15 cellular contexts compared by ENCODE assay signal in the genomic region with DNA sequence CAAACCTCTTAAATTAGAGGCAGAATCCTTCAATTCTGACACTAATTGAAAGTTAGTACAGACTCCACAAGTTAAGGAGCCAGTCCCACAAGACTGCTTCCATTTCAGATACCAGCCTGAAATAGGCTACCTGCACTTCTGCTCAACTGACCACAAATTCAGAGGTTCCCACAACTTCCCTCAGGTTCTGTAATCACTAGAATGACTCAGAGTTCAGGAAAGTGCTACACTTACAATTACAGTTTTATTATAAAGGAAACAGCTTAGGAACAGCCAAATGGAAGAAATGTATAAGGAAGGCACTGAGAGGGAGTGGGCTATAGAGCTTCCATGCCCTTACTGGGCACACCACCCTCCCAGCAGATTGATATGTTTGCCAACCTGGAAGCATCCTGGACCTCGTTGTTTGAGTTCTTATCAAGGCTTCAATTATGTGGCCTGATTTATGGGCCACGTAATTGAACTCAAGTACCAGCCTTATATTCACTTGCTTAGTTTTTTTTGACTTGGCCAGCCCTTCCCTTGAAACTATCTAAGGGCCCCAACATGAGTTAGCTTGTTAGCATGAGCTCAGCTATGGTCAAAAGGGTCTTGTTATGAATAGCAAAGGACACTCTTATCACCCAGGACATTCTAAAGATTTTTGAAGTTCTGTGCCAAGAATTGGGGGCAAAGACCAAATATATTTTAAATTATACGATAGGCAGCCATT. TPM values are rescaled to one million over a fixed set of nuclear protein-coding genes. Genes with fewer than 3 reads are reported as not detected.
DNase-seq lines count a peak whose midpoint lies in the region; ATAC-seq and TF ChIP-seq lines count a peak whose summit lies in the region.
"Had no signal": no experiment of that assay in that cellular context is flagged by ENCODE, and none has a peak within 500 bp of the region (broad histone marks: within the 10 kb centered on the region; RNA-seq: fewer than 3 reads in every experiment).

No MANE protein-coding gene starts in this region.

- H3K27me3 ChIP-seq in CD8-positive, alpha-beta T cell (ENCODE audit: insufficient read depth, low read length): no peaks in the 10 kb centered on the region
- H3K27me3 ChIP-seq: vagina had no signal

- DNase-seq in NCI-H2227 (lab: John Stamatoyannopoulos, UW; ENCODE audit: unreplicated experiment) (peak; percentile 32), NCI-H2227 treated with DMSO at 0.1 percent for 48 hours (lab: John Stamatoyannopoulos, UW) (no peak), NCI-H226 (peak; percentile 43), amniotic epithelial cell (ENCODE audit: low read depth) (peak; percentile 47), renal cortical epithelial cell (ENCODE audit: low read depth) (peak; percentile 89), CD1c-positive myeloid dendritic cell (ENCODE audit: extremely low spot score) (no peak), HUDEP-2 (lab: John Stamatoyannopoulos, UW; ENCODE audit: unreplicated experiment in 76 of 76) (no peak)
- no peak for DNase-seq in CD8-positive, alpha-beta T cell
- DNase-seq: activated CD4-positive, alpha-beta T cell treated with anti-CD3 and anti-CD28 coated beads, Interleukin-2, amount 10 ng/mL, durations not matched to agents 24 days and 14 days; activated naive CD4-positive, alpha-beta T cell had no signal

- intact Hi-C loops in CD8-positive, alpha-beta T cell (cut with DNase I, micrococcal nuclease): no loop called here

- CTCF ChIA-PET in CD8-positive, alpha-beta T cell (lab: Charles Lee): no interaction called here

- POLR2A ChIA-PET in CD8-positive, alpha-beta T cell (lab: Charles Lee): no interaction called here

- ATAC-seq in CD8-positive, alpha-beta T cell: no peak
- ATAC-seq: esophagus mucosa had no signal

- no peaks in the 10 kb centered on the region for H3K9me3 ChIP-seq in CD8-positive, alpha-beta T cell (ENCODE audit: low read length)
- H3K9me3 ChIP-seq: vagina had no signal

- H3K9me3 Mint-ChIP-seq in CD8-positive, alpha-beta T cell: peaks cover 8% of the 10 kb centered on the region
- H3K9me3 Mint-ChIP-seq: activated CD4-positive, alpha-beta T cell treated with anti-CD3 and anti-CD28 coated beads, Interleukin-2, amount 10 ng/mL, durations not matched to agents 24 days and 14 days had no signal

- no peak for TF ChIP-seq CTCF in CD8-positive, alpha-beta T cell (IDR thresholded peaks at IDR 0.05)

- no peak overlapping the region for H3K27ac Mint-ChIP-seq in CD8-positive, alpha-beta T cell
- H3K27ac Mint-ChIP-seq: activated CD4-positive, alpha-beta T cell treated with anti-CD3 and anti-CD28 coated beads, Interleukin-2, amount 10 ng/mL, durations not matched to agents 24 days and 14 days; nephron had no signal

- H3K27me3 Mint-ChIP-seq in CD8-positive, alpha-beta T cell (ENCODE audit: low read depth): no peaks in the 10 kb centered on the region
- H3K27me3 Mint-ChIP-seq: activated CD4-positive, alpha-beta T cell treated with anti-CD3 and anti-CD28 coated beads, Interleukin-2, amount 10 ng/mL, durations not matched to agents 24 days and 14 days had no signal

- no peak overlapping the region for H3K4me3 Mint-ChIP-seq in CD8-positive, alpha-beta T cell
- H3K4me3 Mint-ChIP-seq: activated CD4-positive, alpha-beta T cell treated with anti-CD3 and anti-CD28 coated beads, Interleukin-2, amount 10 ng/mL, durations not matched to agents 24 days and 14 days; nephron had no signal

- H3K4me1 Mint-ChIP-seq in CD8-positive, alpha-beta T cell (ENCODE audit: low read depth): no peaks in the 10 kb centered on the region
- H3K4me1 Mint-ChIP-seq: activated CD4-positive, alpha-beta T cell treated with anti-CD3 and anti-CD28 coated beads, Interleukin-2, amount 10 ng/mL, durations not matched to agents 24 days and 14 days; nephron had no signal

- H3K4me1 ChIP-seq in CD8-positive, alpha-beta T cell (ENCODE audit: insufficient read depth, low read length): no peaks in the 10 kb centered on the region
- H3K4me1 ChIP-seq: vagina had no signal

- H3K27ac ChIP-seq in CD8-positive, alpha-beta T cell (ENCODE audit: low read depth, low read length): no peak overlapping the region
- H3K27ac ChIP-seq: C4-2B, SK-N-MC, vagina had no signal

- H3K36me3 ChIP-seq in CD8-positive, alpha-beta T cell (ENCODE audit: insufficient read depth, low read length): no peaks in the 10 kb centered on the region
- H3K36me3 ChIP-seq: vagina had no signal

- H3K36me3 Mint-ChIP-seq in CD8-positive, alpha-beta T cell: peaks cover 5% of the 10 kb centered on the region

- no peak overlapping the region for H3K4me3 ChIP-seq in CD8-positive, alpha-beta T cell (ENCODE audit: low read depth, low read length)
- H3K4me3 ChIP-seq: SK-N-MC, vagina had no signal

RNA-seq across cellular contexts. Expression of a gene that starts 25.9 kb away (rescaled TPM):
- total RNA-seq in renal cortical epithelial cell: 5.9 and 31.2 TPM in 2 replicates
- 1 to 10 TPM; 2.8 to 4.2 TPM for total RNA-seq in CD8-positive, alpha-beta T cell

Comparison
In these comparisons a context has a peak if more than half of its experiments do, and no peak if none do; other contexts are left out.
1. DNase-seq: peak in NCI-H2227 (single experiment), NCI-H226 (single experiment), amniotic epithelial cell (single experiment) and renal cortical epithelial cell (single experiment); none in NCI-H2227 treated with DMSO at 0.1 percent for 48 hours (single experiment), CD1c-positive myeloid dendritic cell (single experiment), CD8-positive, alpha-beta T cell (0 of 7) and HUDEP-2 (0 of 76).